In the genomic region with DNA sequence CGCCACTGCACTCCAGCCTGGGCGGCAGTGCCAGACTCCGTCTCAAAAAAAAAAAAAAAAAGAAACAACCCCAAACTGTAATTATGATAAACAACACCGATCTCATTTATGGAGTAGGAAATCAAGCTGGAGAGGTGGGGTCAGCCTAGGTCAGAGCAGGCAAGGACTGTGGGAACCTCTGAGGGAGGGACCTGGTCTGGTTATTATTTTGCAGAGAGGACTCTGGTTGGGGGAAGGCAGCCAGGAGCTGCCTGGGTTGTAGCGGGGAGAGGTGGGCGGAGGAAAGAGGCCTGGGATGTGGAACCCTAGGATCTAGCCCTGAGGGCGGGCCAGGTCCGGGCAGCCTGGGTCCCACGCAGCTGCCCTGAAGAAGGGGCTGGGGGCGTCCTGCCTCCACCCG, we compare ENCODE assay signal across 8 cellular contexts. TPM values are rescaled to one million over a fixed set of nuclear protein-coding genes. Genes with fewer than 3 reads are reported as not detected.
A peak's percentile ranks its signal among the peaks of the same experiment; 100 is the strongest.
DNase-seq lines count a peak whose midpoint lies in the region; ATAC-seq and TF ChIP-seq lines count a peak whose summit lies in the region.

No MANE protein-coding gene starts in this region.

- no peak for TF ChIP-seq POLR2A in spleen (IDR thresholded peaks at IDR 0.05)

- peak overlapping the region; percentile 43; the same call in 1 of the 2 replicates for H3K4me3 ChIP-seq in iPS DF 6.9 (ENCODE audit: low read length)
- H3K4me3 ChIP-seq in spleen = peak overlapping the region; percentile 30 to 79 (median 50)

- no peaks in the 10 kb centered on the region for H3K36me3 Mint-ChIP-seq in activated T-helper 2 cell treated with anti-CD3 and anti-CD28 coated beads, Interferon-gamma antibody, Interleukin-2, Interleukin-4, amounts not matched to agents 10 μg/mL and 5 μg/mL and 100 μg/mL, durations not matched to agents 14 hours and 24 hours and 36 hours (ENCODE audit: low read depth)

- H3K27me3 ChIP-seq in iPS DF 6.9 (ENCODE audit: control insufficient read depth, insufficient read depth, low read length) (peaks cover 2% of the 10 kb centered on the region; the same call in 1 of the 2 replicates), spleen (replicated peaks in 1 of 7) (peaks cover 0 to 40% (median under 1%) of the 10 kb centered on the region in 7 donors)

- no peaks in the 10 kb centered on the region for H3K9me3 Mint-ChIP-seq in activated T-helper 2 cell treated with anti-CD3 and anti-CD28 coated beads, Interferon-gamma antibody, Interleukin-2, Interleukin-4, amounts not matched to agents 10 μg/mL and 5 μg/mL and 100 μg/mL, durations not matched to agents 14 hours and 24 hours and 36 hours

- peak; percentile 31 for DNase-seq in activated CD4-positive, alpha-beta T cell treated with anti-CD3 and anti-CD28 coated beads for 48 hours
- DNase-seq in activated CD4-positive, alpha-beta T cell treated with anti-CD3 and anti-CD28 coated beads, Interleukin-2, amount 50 U/mL, for 4 hours = no peak
- no peak for DNase-seq in activated T-helper 2 cell treated with anti-CD3 and anti-CD28 coated beads, Interferon-gamma antibody, Interleukin-2, Interleukin-4, amounts not matched to agents 10 μg/mL and 5 μg/mL and 100 μg/mL, durations not matched to agents 14 hours and 24 hours and 36 hours (ENCODE audit: low spot score)
- DNase-seq in iPS DF 6.9 (ENCODE audit: low read depth, low spot score) (no peak), spleen (no peak), islet precursor cell (no peak)

- H3K27ac ChIP-seq in KOPT-K1 (ENCODE audit: low read depth, low read length, poor library complexity, severe bottlenecking) (peak overlapping the region; percentile 31), iPS DF 6.9 (ENCODE audit: low read length) (no peak overlapping the region), spleen (peak overlapping the region; percentile 69 to 93 (median 83))

- no peak for TF ChIP-seq CTCF in spleen (IDR thresholded peaks at IDR 0.05 in 8 of 11, conservative IDR thresholded peaks at IDR 0.05 in 3 of 11)

- ATAC-seq in GM19467 (IDR thresholded peaks at IDR 0.05; ENCODE audit: unreplicated experiment) = no peak

- H3K9me3 ChIP-seq in KOPT-K1 (ENCODE audit: insufficient read depth, low read length, poor library complexity, severe bottlenecking) (no peaks in the 10 kb centered on the region), iPS DF 6.9 (ENCODE audit: control insufficient read depth, insufficient read depth, low read length) (no peaks in the 10 kb centered on the region), spleen (no peaks in the 10 kb centered on the region)

- peaks cover 2% of the 10 kb centered on the region for H3K4me1 Mint-ChIP-seq in activated T-helper 2 cell treated with anti-CD3 and anti-CD28 coated beads, Interferon-gamma antibody, Interleukin-2, Interleukin-4, amounts not matched to agents 10 μg/mL and 5 μg/mL and 100 μg/mL, durations not matched to agents 14 hours and 24 hours and 36 hours (ENCODE audit: low read depth)

- peak overlapping the region; percentile 65 for H3K4me3 Mint-ChIP-seq in activated T-helper 2 cell treated with anti-CD3 and anti-CD28 coated beads, Interferon-gamma antibody, Interleukin-2, Interleukin-4, amounts not matched to agents 10 μg/mL and 5 μg/mL and 100 μg/mL, durations not matched to agents 14 hours and 24 hours and 36 hours (ENCODE audit: low read depth)

- H3K27ac Mint-ChIP-seq in activated T-helper 2 cell treated with anti-CD3 and anti-CD28 coated beads, Interferon-gamma antibody, Interleukin-2, Interleukin-4, amounts not matched to agents 10 μg/mL and 5 μg/mL and 100 μg/mL, durations not matched to agents 14 hours and 24 hours and 36 hours = peak overlapping the region; percentile 55

- intact Hi-C loops in activated T-helper 2 cell treated with anti-CD3 and anti-CD28 coated beads, Interferon-gamma antibody, Interleukin-2, Interleukin-4, amounts not matched to agents 10 μg/mL and 5 μg/mL and 100 μg/mL, durations not matched to agents 14 hours and 24 hours and 36 hours (cut with micrococcal nuclease) = loop anchor here (10.0 kb wide), 1 partner anchor 64 kb away; no protein-coding TSS in a partner anchor
- intact Hi-C loops in spleen (cut with DNase I; ENCODE audit: low total_unique reads) = loop anchor here (5.0 kb wide), 1 partner anchor 67 kb away; no protein-coding TSS in a partner anchor

- WGBS in iPS DF 6.9 (ENCODE audit: insufficient coverage, insufficient read length) = no CpG with 5 or more reads among the region's 11 CpGs
- 5 to 25% (median 16%) methylated on average over 9 to 11 of the region's 11 CpGs for WGBS in spleen, 5 donors

- H3K27me3 Mint-ChIP-seq in activated T-helper 2 cell treated with anti-CD3 and anti-CD28 coated beads, Interferon-gamma antibody, Interleukin-2, Interleukin-4, amounts not matched to agents 10 μg/mL and 5 μg/mL and 100 μg/mL, durations not matched to agents 14 hours and 24 hours and 36 hours (ENCODE audit: low read depth) = peaks cover 5% of the 10 kb centered on the region

- peaks cover 7% of the 10 kb centered on the region for H3K4me1 ChIP-seq in iPS DF 6.9 (ENCODE audit: control insufficient read depth, insufficient read depth, low read length)
- peaks cover 0 to 34% (median 21%) of the 10 kb centered on the region in 6 donors for H3K4me1 ChIP-seq in spleen

- no peaks in the 10 kb centered on the region for H3K36me3 ChIP-seq in KOPT-K1 (ENCODE audit: insufficient read depth, low read length)
- H3K36me3 ChIP-seq in iPS DF 6.9 (ENCODE audit: control insufficient read depth, insufficient read depth, low read length) = no peaks in the 10 kb centered on the region
- no peaks in the 10 kb centered on the region for H3K36me3 ChIP-seq in spleen

RNA-seq across cellular contexts. Expression of a gene that starts 10.9 kb away (rescaled TPM):
- not detected in 2 replicates for total RNA-seq in activated T-helper 2 cell treated with anti-CD3 and anti-CD28 coated beads, Interferon-gamma antibody, Interleukin-2, Interleukin-4, amounts not matched to agents 10 μg/mL and 5 μg/mL and 100 μg/mL, durations not matched to agents 14 hours and 24 hours and 36 hours
- total RNA-seq in spleen = under 1 TPM in 1 of 7 donors, not detected in 6; 0.20 TPM
- polyA plus RNA-seq in spleen = under 1 TPM in 1 of 3 donors, not detected in 2; 0.06 TPM

RNA-seq across cellular contexts. Expression of a gene that starts 13.9 kb away (rescaled TPM):
- total RNA-seq in activated T-helper 2 cell treated with anti-CD3 and anti-CD28 coated beads, Interferon-gamma antibody, Interleukin-2, Interleukin-4, amounts not matched to agents 10 μg/mL and 5 μg/mL and 100 μg/mL, durations not matched to agents 14 hours and 24 hours and 36 hours = 33.5 and 35.0 TPM in 2 replicates
- total RNA-seq in spleen = 100 to 1,000 TPM in 2 of 7 donors, 10 to 100 TPM in 5; 32.9 to 114 (median 60.4) TPM
- 10 to 100 TPM; 31.1 to 62.0 (median 31.3) TPM for polyA plus RNA-seq in spleen

RNA-seq across cellular contexts. Expression of a gene that starts 25.4 kb away (rescaled TPM):
- 0.66 and 0.85 TPM in 2 replicates for total RNA-seq in activated T-helper 2 cell treated with anti-CD3 and anti-CD28 coated beads, Interferon-gamma antibody, Interleukin-2, Interleukin-4, amounts not matched to agents 10 μg/mL and 5 μg/mL and 100 μg/mL, durations not matched to agents 14 hours and 24 hours and 36 hours
- total RNA-seq in spleen = not detected
- polyA plus RNA-seq in spleen = under 1 TPM in 1 of 3 donors, not detected in 2; 0.03 TPM

RNA-seq across cellular contexts. Expression of a gene that starts 30.2 kb away (rescaled TPM):
- 132 TPM in 2 replicates for total RNA-seq in activated T-helper 2 cell treated with anti-CD3 and anti-CD28 coated beads, Interferon-gamma antibody, Interleukin-2, Interleukin-4, amounts not matched to agents 10 μg/mL and 5 μg/mL and 100 μg/mL, durations not matched to agents 14 hours and 24 hours and 36 hours
- 100 to 1,000 TPM in 3 of 7 donors, 10 to 100 TPM in 4; 69.3 to 225 (median 87.4) TPM for total RNA-seq in spleen
- polyA plus RNA-seq in spleen = 100 to 1,000 TPM; 155 to 162 (median 159) TPM

RNA-seq across cellular contexts. Expression of a gene that starts 35.5 kb away (rescaled TPM):
- total RNA-seq in activated T-helper 2 cell treated with anti-CD3 and anti-CD28 coated beads, Interferon-gamma antibody, Interleukin-2, Interleukin-4, amounts not matched to agents 10 μg/mL and 5 μg/mL and 100 μg/mL, durations not matched to agents 14 hours and 24 hours and 36 hours = 3,560 and 3,687 TPM in 2 replicates
- 1,000 to 10,000 TPM; 1,930 to 2,450 (median 2,233) TPM for total RNA-seq in spleen
- polyA plus RNA-seq in spleen = 1,000 to 10,000 TPM; 3,942 to 6,006 (median 5,765) TPM
